In the genomic region with DNA sequence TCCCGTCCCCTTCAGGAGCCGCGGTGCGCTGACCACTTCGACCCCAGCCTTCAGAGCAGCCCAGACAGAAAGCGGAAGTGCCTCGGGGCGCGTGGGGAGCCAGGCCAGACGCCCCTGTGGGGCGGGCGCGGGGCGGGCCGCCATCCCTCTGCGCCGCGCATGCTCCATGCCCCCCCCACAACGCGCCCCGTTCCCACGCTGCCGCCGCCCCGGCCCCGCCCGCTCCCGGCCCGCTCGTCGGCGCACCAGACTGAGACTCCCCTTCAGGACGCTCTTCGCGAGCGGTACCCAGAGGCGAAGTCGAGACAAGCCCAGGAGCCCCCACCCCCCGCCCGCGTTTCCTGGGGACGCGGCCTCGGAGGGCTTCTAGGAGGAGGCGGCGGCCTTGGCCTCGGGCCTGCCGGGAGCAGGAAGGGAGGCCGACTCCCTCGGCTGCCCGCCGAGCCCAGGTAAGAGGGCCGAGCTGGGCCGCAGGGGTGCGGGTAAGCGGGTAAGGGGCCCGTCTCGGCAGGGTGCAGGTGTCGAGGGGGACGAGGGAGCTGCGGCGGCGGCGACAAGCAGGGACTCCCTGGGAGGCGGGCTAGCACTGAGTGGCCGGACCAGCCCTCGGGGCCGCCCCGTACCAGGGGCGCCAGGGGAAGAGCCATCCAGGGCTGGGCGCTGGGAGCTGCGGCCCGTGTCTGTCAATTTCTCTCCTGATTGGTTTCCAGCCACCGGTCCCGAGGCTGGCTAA, we compare ENCODE assay signal across 9 cellular contexts. TPM values are rescaled to one million over a fixed set of nuclear protein-coding genes. Genes with fewer than 3 reads are reported as not detected.
DNase-seq lines count a peak whose midpoint lies in the region; ATAC-seq, FAIRE-seq and TF ChIP-seq lines count a peak whose summit lies in the region.
"Had no signal": no experiment of that assay in that cellular context is flagged by ENCODE, and none has a peak within 500 bp of the region (broad histone marks: within the 10 kb centered on the region; RNA-seq: fewer than 3 reads in every experiment).

A gene with protein sequence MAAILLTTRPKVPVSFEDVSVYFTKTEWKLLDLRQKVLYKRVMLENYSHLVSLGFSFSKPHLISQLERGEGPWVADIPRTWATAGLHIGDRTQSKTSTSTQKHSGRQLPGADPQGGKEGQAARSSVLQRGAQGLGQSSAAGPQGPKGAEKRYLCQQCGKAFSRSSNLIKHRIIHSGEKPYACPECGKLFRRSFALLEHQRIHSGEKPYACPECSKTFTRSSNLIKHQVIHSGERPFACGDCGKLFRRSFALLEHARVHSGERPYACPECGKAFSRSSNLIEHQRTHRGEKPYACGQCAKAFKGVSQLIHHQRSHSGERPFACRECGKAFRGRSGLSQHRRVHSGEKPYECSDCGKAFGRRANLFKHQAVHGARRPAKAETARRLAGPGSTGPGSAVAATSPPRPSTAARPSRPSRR (plus strand): TSS at position 218 of the 733 bp plus-strand sequence. CDS start 6,851 bp downstream, outside the sequence.

- peaks cover 20% of the 10 kb centered on the region for H3K9me3 Mint-ChIP-seq in nephron
- no peaks in the 10 kb centered on the region for H3K9me3 Mint-ChIP-seq in type B pancreatic cell

- no peak for TF ChIP-seq POLR2A in GM12891 (IDR thresholded peaks at IDR 0.05; ENCODE audit: low read depth, low read length)

- peak; percentile 68 for DNase-seq in GM12891 (ENCODE audit: insufficient read length, low spot score)
- peak; percentile 35 to 41 for DNase-seq in activated CD4-positive, alpha-beta T cell treated with anti-CD3 and anti-CD28 coated beads for 4 hours
- DNase-seq in type B pancreatic cell (ENCODE audit: extremely low spot score, unreplicated experiment): no peak
- DNase-seq in NCI-H128 (lab: John Stamatoyannopoulos, UW; ENCODE audit: unreplicated experiment): no peak

- H3K4me1 Mint-ChIP-seq in nephron (peaks cover 7% of the 10 kb centered on the region), type B pancreatic cell (ENCODE audit: unreplicated experiment) (no peaks in the 10 kb centered on the region)

- peak; percentile 81 for FAIRE-seq in GM12891 (lab: Jason Lieb, UNC)

- H3K27me3 ChIP-seq in endocrine pancreas (ENCODE audit: control insufficient read depth, insufficient read depth, low read length): no peaks in the 10 kb centered on the region

- H3K4me1 ChIP-seq in endocrine pancreas (ENCODE audit: control insufficient read depth, insufficient read depth, low read length): no peaks in the 10 kb centered on the region

- H3K4me3 Mint-ChIP-seq in nephron (peak within 1 kb of the TSS; percentile 65 to 76 (median 75)), type B pancreatic cell (peak within 1 kb of the TSS; percentile 49)

- H3K27ac Mint-ChIP-seq in nephron: peak within 1 kb of the TSS in 1 of 3 experiments; percentile 42
- H3K27ac Mint-ChIP-seq in type B pancreatic cell: no peak within 1 kb of the TSS

- H3K9ac ChIP-seq in endocrine pancreas (ENCODE audit: control insufficient read depth, insufficient read depth, low read length): peak within 1 kb of the TSS; percentile 60

- H3K36me3 ChIP-seq in endocrine pancreas (ENCODE audit: control insufficient read depth, insufficient read depth, low read length): no peaks in the 10 kb centered on the region

- H3K27me3 Mint-ChIP-seq in nephron (ENCODE audit: low read depth) (peaks cover 6% of the 10 kb centered on the region), type B pancreatic cell (peaks cover 20% of the 10 kb centered on the region)

- H3K36me3 Mint-ChIP-seq in nephron (ENCODE audit: low read depth) (peaks cover 3% of the 10 kb centered on the region), type B pancreatic cell (no peaks in the 10 kb centered on the region)

- no peaks in the 10 kb centered on the region for H3K9me3 ChIP-seq in endocrine pancreas (ENCODE audit: control insufficient read depth, low read length)

- TF ChIP-seq CTCF in nephron (IDR thresholded peaks at IDR 0.05; ENCODE audit: unreplicated experiment in 3 of 3) (no peak), type B pancreatic cell (conservative IDR thresholded peaks at IDR 0.05) (no peak)

- ATAC-seq in HG03045 (IDR thresholded peaks at IDR 0.05; ENCODE audit: unreplicated experiment): peak; percentile 77
- ATAC-seq in GM19324 (IDR thresholded peaks at IDR 0.05; ENCODE audit: low FRiP score, unreplicated experiment): no peak

- no peak within 1 kb of the TSS for H3K4me3 ChIP-seq in endocrine pancreas (ENCODE audit: control insufficient read depth, insufficient read depth, low read length)

TF ChIP-seq in GM12891, 5 proteins besides CTCF, POLR2A, EP300 and RAD21:
- no peak for TF ChIP-seq PAX5 (IDR thresholded peaks at IDR 0.05; ENCODE audit: insufficient read depth, low read length, severe bottlenecking)
- TF ChIP-seq POLR2AphosphoS5 (IDR thresholded peaks at IDR 0.05; ENCODE audit: low read depth, low read length): no peak
- TF ChIP-seq SPI1 (IDR thresholded peaks at IDR 0.05; ENCODE audit: low read depth, low read length): peak; percentile 90

RNA-seq across cellular contexts. Expression of the gene that starts here (rescaled TPM):
- 0.78 TPM for polyA plus RNA-seq in GM12891 (2012; ENCODE audit: low read depth, missing spikeins)
- total RNA-seq in type B pancreatic cell (ENCODE audit: low replicate concordance): 0.26 and 0.41 TPM in 2 replicates
- total RNA-seq: RPMI7951 had no signal

Comparison
In these comparisons a context has a peak if more than half of its experiments do, and no peak if none do; other contexts are left out.
1. DNase-seq: peak in GM12891 (single experiment) and activated CD4-positive, alpha-beta T cell treated with anti-CD3 and anti-CD28 coated beads for 4 hours (2 of 2); none in type B pancreatic cell (single experiment) and NCI-H128 (single experiment).